In the genomic region with DNA sequence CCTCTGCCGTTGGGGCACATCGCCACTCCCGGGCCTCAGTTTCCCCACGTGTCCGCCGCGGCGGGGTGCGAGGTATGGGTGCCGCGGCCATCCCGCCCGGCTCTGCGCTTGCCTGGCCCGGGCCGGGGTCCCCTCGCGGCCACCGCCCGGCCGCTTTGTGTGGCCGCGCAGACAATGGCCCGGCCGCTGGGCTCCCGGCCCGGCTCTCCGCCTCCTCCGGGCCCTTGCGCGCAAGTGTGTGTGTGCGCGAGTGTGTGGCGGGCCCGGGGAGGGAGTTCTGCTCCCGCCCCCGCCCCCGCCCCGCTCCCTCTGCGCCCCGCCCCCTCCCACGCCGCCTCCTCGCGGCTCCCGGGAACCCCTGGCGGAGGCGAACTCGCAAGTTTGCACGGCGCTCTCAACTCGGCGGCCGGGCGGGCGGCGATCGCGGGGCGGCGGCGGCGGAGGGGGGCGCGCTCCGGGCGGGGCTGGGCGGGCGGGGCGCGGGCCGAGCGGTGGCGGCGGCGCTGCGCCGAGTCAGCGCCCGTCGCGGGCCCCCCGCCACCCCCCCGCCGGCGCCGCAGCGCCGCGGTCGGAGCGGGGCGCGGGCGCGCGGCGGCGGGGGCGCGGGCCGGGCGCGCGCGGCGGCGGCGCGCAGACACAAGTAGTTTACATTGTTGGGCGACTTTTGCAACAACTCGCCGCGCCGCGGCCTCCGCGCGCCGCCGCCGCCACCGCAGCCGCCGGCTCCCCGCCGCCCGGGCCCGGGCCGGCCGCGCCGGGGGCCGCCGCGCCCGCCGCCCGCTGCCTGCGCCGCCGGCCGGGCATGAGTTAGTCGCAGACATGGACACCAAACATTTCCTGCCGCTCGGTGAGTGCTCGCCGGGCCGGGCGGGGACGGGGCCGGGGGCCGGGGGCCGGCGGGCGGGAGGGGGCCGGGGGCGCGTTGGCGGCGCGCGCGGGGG, we compare ENCODE assay signal across 8 cellular contexts.
DNase-seq lines count a peak whose midpoint lies in the region; ATAC-seq lines count a peak whose summit lies in the region.

A gene (plus strand): TSS at position 643 of the 941 bp plus-strand sequence. CDS start 177 bp downstream, at position 820.

- H3K9me3 ChIP-seq in endocrine pancreas (ENCODE audit: control insufficient read depth, low read length), result no peaks in the 10 kb centered on the region

- peak; percentile 78 for DNase-seq in ACHN
- DNase-seq in GM19240 (ENCODE audit: insufficient read length, low spot score), result peak; percentile 47
- DNase-seq in NCI-H524 (lab: John Stamatoyannopoulos, UW), result peak; percentile 53 to 73
- DNase-seq in activated CD8-positive, alpha-beta memory T cell treated with anti-CD3 and anti-CD28 coated beads, Interleukin-2, amount 50 U/mL, for 1 hour (ENCODE audit: extremely low read depth), result peak; percentile 41
- peak; percentile 75 for DNase-seq in medulla oblongata (ENCODE audit: extremely low spot score)
- DNase-seq in stimulated activated CD8-positive, alpha-beta memory T cell treated with anti-CD3 and anti-CD28 coated beads, Interleukin-12 subunit alpha, Interleukin-12 subunit beta, amount 100 ng/mL, for 1 hour (ENCODE audit: low read depth), result peak; percentile 42

- no peaks in the 10 kb centered on the region for H3K4me1 ChIP-seq in endocrine pancreas (ENCODE audit: control insufficient read depth, insufficient read depth, low read length)

- H3K27me3 ChIP-seq in endocrine pancreas (ENCODE audit: control insufficient read depth, insufficient read depth, low read length), result no peaks in the 10 kb centered on the region

- peak within 1 kb of the TSS; percentile 86 for H3K9ac ChIP-seq in endocrine pancreas (ENCODE audit: control insufficient read depth, insufficient read depth, low read length)

- no peak for ATAC-seq in HG02884 (IDR thresholded peaks at IDR 0.05; ENCODE audit: unreplicated experiment)

- H3K36me3 ChIP-seq in endocrine pancreas (ENCODE audit: control insufficient read depth, insufficient read depth, low read length), result no peaks in the 10 kb centered on the region

- in situ Hi-C loops in ACHN (cut with HindIII; ENCODE audit: low pct_ligation_motif_present, low pct_unique_long_range_greater_than_20kb, low sequenced_read_pairs), result no loop called here

- H3K4me3 ChIP-seq in endocrine pancreas (ENCODE audit: control insufficient read depth, insufficient read depth, low read length), result peak within 1 kb of the TSS; percentile 39
